1 cellular context compared by ENCODE assay signal in genomic region chr7:1121886-1122831, GRCh38.
TF ChIP-seq lines count a peak whose summit lies in the region.

No MANE protein-coding gene starts in this region.

TF ChIP-seq in HepG2, 621 proteins besides CTCF, POLR2A, EP300 and RAD21:
- TF ChIP-seq AFF4 (CRISPR knock-in tag; IDR thresholded peaks at IDR 0.05) (no peak), AGO2 (optimal IDR thresholded peaks at IDR 0.05; ENCODE audit: low read depth, low read length) (peak; percentile 46)
